Comparison of ENCODE assay signal across 9 cellular contexts in the genomic region with DNA sequence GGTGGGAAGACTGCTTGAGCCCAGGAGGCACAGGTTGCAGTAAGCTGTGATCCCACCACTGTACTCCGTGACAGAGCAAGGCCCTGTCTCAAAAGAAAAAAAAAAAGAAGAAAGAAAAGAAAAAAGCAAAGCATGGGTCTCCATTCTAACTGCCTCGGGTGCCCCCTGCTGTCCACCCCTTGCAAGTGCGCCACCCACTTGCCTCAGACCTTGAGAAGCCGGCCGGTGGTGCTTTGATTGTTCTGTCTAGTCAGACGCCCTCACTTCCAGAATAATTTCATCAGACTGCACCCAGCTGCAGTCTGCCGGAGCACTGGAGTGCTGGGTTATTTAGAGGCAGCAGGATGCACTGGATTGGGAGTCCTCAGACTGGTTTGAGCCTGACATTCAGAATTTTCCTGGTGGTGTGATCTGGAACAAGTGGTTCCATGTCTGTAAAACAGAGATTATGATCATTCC. TPM values are rescaled to one million over a fixed set of nuclear protein-coding genes. Genes with fewer than 3 reads are reported as not detected.
A peak's percentile ranks its signal among the peaks of the same experiment; 100 is the strongest.
DNase-seq lines count a peak whose midpoint lies in the region; ATAC-seq, FAIRE-seq and TF ChIP-seq lines count a peak whose summit lies in the region.
"Had no signal": no experiment of that assay in that cellular context is flagged by ENCODE, and none has a peak within 500 bp of the region (broad histone marks: within the 10 kb centered on the region; RNA-seq: fewer than 3 reads in every experiment).

No MANE protein-coding gene starts in this region.

- H3K23ac ChIP-seq in H1 (ENCODE audit: insufficient read length) = no peak overlapping the region

- H3K27me3 ChIP-seq in H1 (replicated peaks in 1 of 4; ENCODE audit: control insufficient read depth in 3 of 4, extremely low read depth in 1 of 4, insufficient read depth in 3 of 4, low read length in 3 of 4) = no peaks in the 10 kb centered on the region; a peak in 1 of 7 replicates

- WGBS in H1 (ENCODE audit: extremely low coverage in 1 of 2, insufficient coverage in 1 of 2, insufficient read length in 1 of 2, insufficient replicate concordance in 2 of 2, low coverage in 1 of 2, low lambda C conversion rate in 2 of 2, missing lambda C conversion rate in 1 of 2), 2 experiments = 16% methylated on average over 7 of the region's 7 CpGs; no CpG with 5 or more reads in 1 of the 2 experiments

- H2BK12ac ChIP-seq in H1 (ENCODE audit: low read depth, low read length) = peak overlapping the region; percentile 72; the same call in 1 of the 2 replicates

- TF ChIP-seq EP300 in H1 (IDR thresholded peaks at IDR 0.05; ENCODE audit: borderline replicate concordance in 1 of 2, low read depth in 2 of 2, low read length in 2 of 2) = 0 out of 3 replicates have a peak, but pooled peaks of 1 of the 2 experiments have one; percentile 57

- intact Hi-C loops in mucosa of descending colon (cut with DNase I, micrococcal nuclease) = no loop called here

- H3K9ac ChIP-seq in H1 (replicated peaks in 1 of 4; ENCODE audit: extremely low read depth in 1 of 4, low read depth in 3 of 4, low read length in 3 of 4) = no peak overlapping the region

- TF ChIP-seq POLR2A in H1 (IDR thresholded peaks at IDR 0.05; ENCODE audit: control extremely low read depth in 1 of 2, low read depth in 2 of 2, low read length in 2 of 2) = no peak

- H3K27ac ChIP-seq in H1 (ENCODE audit: low read depth, low read length) = no peak overlapping the region

- POLR2A ChIA-PET in H1 (lab: Charles Lee; ENCODE audit: partially characterized antibody) = interaction anchor here (0.7 to 2.4 kb wide), 7 partner anchors 11 to 266 kb away, joined by 3 to 14 read pairs (median 3); partner anchors contain the start of gene TM9SF4

- no peak overlapping the region for H3K56ac ChIP-seq in H1 (replicated peaks; ENCODE audit: insufficient read length, low read depth, low read length)

- peak overlapping the region; percentile 47 for H4K5ac ChIP-seq in H1 (ENCODE audit: insufficient read length, low read depth, low read length)

- H2AFZ ChIP-seq in H1 (ENCODE audit: low read length) = no peak overlapping the region

- no peaks in the 10 kb centered on the region for H3K23me2 ChIP-seq in H1 (ENCODE audit: low read depth, low read length)

- H3K4me2 ChIP-seq in H1 (ENCODE audit: insufficient read depth in 1 of 2, low read depth in 2 of 2, low read length in 2 of 2) = no peak overlapping the region

- peak overlapping the region; percentile 41 for H4K91ac ChIP-seq in H1 (replicated peaks; ENCODE audit: insufficient read length, low read length)

- no peaks in the 10 kb centered on the region for H4K20me1 ChIP-seq in H1 (replicated peaks in 1 of 2; ENCODE audit: control insufficient read depth in 1 of 2, insufficient read depth in 2 of 2, low read length in 2 of 2)

- no peak overlapping the region for H2AK5ac ChIP-seq in H1 (ENCODE audit: low read depth, low read length)

- no peak overlapping the region for H3K14ac ChIP-seq in H1 (ENCODE audit: insufficient read length)

- FAIRE-seq in D721Med (lab: Jason Lieb, UNC) (no peak), H1 (lab: Jason Lieb, UNC) (peak; percentile 90)

- peak; percentile 89 to 93 for TF ChIP-seq RAD21 in H1 (IDR thresholded peaks at IDR 0.05 in 1 of 2, conservative IDR thresholded peaks at IDR 0.05 in 1 of 2; ENCODE audit: low read depth in 2 of 2, low read length in 2 of 2)

- H4K8ac ChIP-seq in H1 (ENCODE audit: extremely low read depth, insufficient read depth, low read length) = no peak overlapping the region

- no peak overlapping the region for H2BK20ac ChIP-seq in H1 (ENCODE audit: low read length)

- TF ChIP-seq CTCF in D721Med (IDR thresholded peaks at IDR 0.05; ENCODE audit: insufficient read depth, missing control alignments) = peak; percentile 79
- TF ChIP-seq CTCF in H1 (IDR thresholded peaks at IDR 0.05; ENCODE audit: control extremely low read depth in 1 of 3, insufficient read depth in 1 of 3, low read depth in 1 of 3, low read length in 3 of 3) = peak; percentile 95 to 97 (median 96)
- TF ChIP-seq CTCF in mucosa of descending colon (IDR thresholded peaks at IDR 0.05) = peak; percentile 86

- DNase-seq in D721Med (ENCODE audit: insufficient read length, low spot score) = peak; percentile 38
- DNase-seq in HT1080 (ENCODE audit: low read depth) = peak; percentile 77
- DNase-seq in NOMO-1 (lab: John Stamatoyannopoulos, UW; ENCODE audit: unreplicated experiment in 2 of 2) = peak; percentile 41 to 70
- DNase-seq in activated CD8-positive, alpha-beta memory T cell treated with anti-CD3 and anti-CD28 coated beads for 4 hours (ENCODE audit: low read depth in 2 of 2) = peak; percentile 43 to 49
- peak; percentile 62 to 93 for DNase-seq in H1 (ENCODE audit: low read depth in 1 of 2, low spot score in 2 of 2)
- peak; percentile 71 to 88 (median 77) for DNase-seq in mucosa of descending colon
- DNase-seq in stimulated activated CD8-positive, alpha-beta memory T cell treated with anti-CD3 and anti-CD28 coated beads, Interleukin-4, amount 100 ng/mL, for 4 hours (ENCODE audit: low read depth in 2 of 2, low spot score in 1 of 2) = peak; percentile 43 to 55

- 0 out of 2 replicates have a peak overlapping the region, but pooled peaks have one; percentile 61 for H2BK15ac ChIP-seq in H1 (ENCODE audit: low read length)

- peak; percentile 86 for ATAC-seq in mucosa of descending colon
- no peak for ATAC-seq in HG03520 (IDR thresholded peaks at IDR 0.05; ENCODE audit: unreplicated experiment)

- H3K79me1 ChIP-seq in H1 (ENCODE audit: low read depth, low read length) = no peaks in the 10 kb centered on the region

- H3K36me3 ChIP-seq in H1 (ENCODE audit: control insufficient read depth in 2 of 4, insufficient read depth in 4 of 4, low read length in 3 of 4) = no peaks in the 10 kb centered on the region; a peak in 1 of 8 replicates
- H3K36me3 ChIP-seq in mucosa of descending colon (ENCODE audit: low read depth) = no peaks in the 10 kb centered on the region

- CTCF ChIA-PET in H1 (lab: Charles Lee; ENCODE audit: partially characterized antibody) = interaction anchor here (0.5 to 11.9 kb wide), 38 partner anchors 8 to 1574 kb away, joined by 3 to 176 read pairs (median 4); partner anchors contain the start of genes C20orf203, FOXS1, HCK and PDRG1

- H3K4me3 ChIP-seq in H1 (ENCODE audit: extremely low read depth in 1 of 4, insufficient read depth in 2 of 4, low read depth in 3 of 4, low read length in 4 of 4) = no peak overlapping the region
- no peak overlapping the region for H3K4me3 ChIP-seq in mucosa of descending colon

- no peak overlapping the region; the same call in 1 of the 2 replicates for H3K18ac ChIP-seq in H1 (ENCODE audit: extremely low read depth, low read length)

- no peak overlapping the region for H3K4ac ChIP-seq in H1 (replicated peaks; ENCODE audit: insufficient read length, low read depth, low read length)

- no peaks in the 10 kb centered on the region for H3K79me2 ChIP-seq in H1 (ENCODE audit: control insufficient read depth in 1 of 2, insufficient read depth in 2 of 2, low read length in 2 of 2)

- peaks cover 16 to 26% (median 24%) of the 10 kb centered on the region in 4 experiments for H3K4me1 ChIP-seq in H1 (replicated peaks in 1 of 4; ENCODE audit: control insufficient read depth in 3 of 4, insufficient read depth in 4 of 4, low read length in 3 of 4)
- no peaks in the 10 kb centered on the region for H3K4me1 ChIP-seq in mucosa of descending colon (ENCODE audit: low read depth)

- 0 out of 2 replicates have a peak overlapping the region, but pooled peaks have one; percentile 35 for H2BK5ac ChIP-seq in H1 (ENCODE audit: low read depth, low read length)

- peaks cover 4 to 7% of the 10 kb centered on the region in 2 experiments; a peak in 3 of 4 replicates for H3K9me3 ChIP-seq in H1 (ENCODE audit: insufficient read depth in 2 of 2, low read depth in 1 of 2, low read length in 1 of 2)
- H3K9me3 ChIP-seq in mucosa of descending colon = no peaks in the 10 kb centered on the region

- peak overlapping the region; percentile 65 for H2BK120ac ChIP-seq in H1 (replicated peaks; ENCODE audit: low read depth, low read length)

TF ChIP-seq in H1, 55 proteins besides CTCF, POLR2A, EP300 and RAD21 (continues in another document):
- TF ChIP-seq ATF3 (IDR thresholded peaks at IDR 0.05; ENCODE audit: insufficient read depth, low read depth, low read length) = 0 out of 2 replicates have a peak, but pooled peaks have one; percentile 6
- TF ChIP-seq CBX8 (IDR thresholded peaks at IDR 0.05; ENCODE audit: borderline replicate concordance, low read depth, low read length) = no peak

RNA-seq across cellular contexts. Expression of gene TM9SF4, which starts 17.6 kb away (rescaled TPM):
- total RNA-seq in HT1080 (2014; rRNA removed; shearing (Covaris generic)) = 22.5 and 28.0 TPM in 2 replicates
- 31.6 and 37.6 TPM in 2 replicates for polyA plus RNA-seq in HT1080 (2015; cell fraction: cytosol; rRNA removed)
- polyA plus RNA-seq in HT1080 (2015; cell fraction: nucleus; rRNA removed) = 103 and 114 TPM in 2 replicates
- total RNA-seq in H1 (2021; fragmentation: NEBNext Ultra II Directional; extraction: Animal tissue kit (Norgen Biotek cat#: 25700)) = 38.4 and 40.5 TPM in 2 replicates
- 68.7 and 72.0 TPM in 2 replicates for polyA plus RNA-seq in H1 (2011; rRNA removed)
- 63.3 TPM for polyA plus RNA-seq in H1 (2011; cell fraction: cytosol; rRNA removed)
- 96.5 TPM for polyA plus RNA-seq in H1 (2011; cell fraction: nucleus; rRNA removed)
- 51.4 to 59.5 TPM (median 54.3 TPM) in 4 replicates for polyA plus RNA-seq in H1 (2012, experiment 1 of 2)
- polyA plus RNA-seq in H1 (2012, experiment 2 of 2) = 40.2 TPM
- 80.9 TPM for polyA plus RNA-seq in H1 (2013, experiment 1 of 2)
- 72.3 TPM for polyA plus RNA-seq in H1 (2013, experiment 2 of 2)
- polyA minus RNA-seq in H1 (2011; rRNA and poly(A)+ RNA removed) = 102 and 111 TPM in 2 replicates
- 55.7 TPM for polyA minus RNA-seq in H1 (2011; cell fraction: cytosol; rRNA and poly(A)+ RNA removed)
- polyA minus RNA-seq in H1 (2011; cell fraction: nucleus; rRNA and poly(A)+ RNA removed) = 83.1 TPM
- 10 to 100 TPM; 54.1 to 74.7 (median 65.8) TPM for total RNA-seq in mucosa of descending colon

RNA-seq across cellular contexts. Expression of gene HCK, which starts 39.9 kb away (rescaled TPM):
- total RNA-seq in HT1080 (2014; rRNA removed; shearing (Covaris generic)) = not detected in 2 replicates
- not detected in 2 replicates for polyA plus RNA-seq in HT1080 (2015; cell fraction: cytosol; rRNA removed)
- polyA plus RNA-seq in HT1080 (2015; cell fraction: nucleus; rRNA removed) = not detected in 2 replicates
- 0.37 and 0.82 TPM in 2 replicates for total RNA-seq in H1 (2021; fragmentation: NEBNext Ultra II Directional; extraction: Animal tissue kit (Norgen Biotek cat#: 25700))
- 4.3 and 4.4 TPM in 2 replicates for polyA plus RNA-seq in H1 (2011; rRNA removed)
- polyA plus RNA-seq in H1 (2011; cell fraction: cytosol; rRNA removed) = 4.6 TPM
- 4.5 TPM for polyA plus RNA-seq in H1 (2011; cell fraction: nucleus; rRNA removed)
- polyA plus RNA-seq in H1 (2012, experiment 1 of 2) = 3.0 to 5.6 TPM (median 4.3 TPM) in 4 replicates
- polyA plus RNA-seq in H1 (2012, experiment 2 of 2) = 3.6 TPM
- polyA plus RNA-seq in H1 (2013, experiment 1 of 2) = 0.30 TPM
- 0.37 TPM for polyA plus RNA-seq in H1 (2013, experiment 2 of 2)
- 3.5 and 4.4 TPM in 2 replicates for polyA minus RNA-seq in H1 (2011; rRNA and poly(A)+ RNA removed)
- polyA minus RNA-seq in H1 (2011; cell fraction: cytosol; rRNA and poly(A)+ RNA removed) = 2.6 TPM
- 1.6 TPM for polyA minus RNA-seq in H1 (2011; cell fraction: nucleus; rRNA and poly(A)+ RNA removed)
- 10 to 100 TPM in 2 of 3 donors, 1 to 10 TPM in 1; 6.2 to 17.3 (median 13.4) TPM for total RNA-seq in mucosa of descending colon
- total RNA-seq: T-helper 2 cell treated with Interferon-gamma antibody and Interleukin-4, amounts not matched to agents 100 ng/mL and 5 ng/mL, for 36 hours had no signal
